Comparison of ENCODE assay signal across 17 cellular contexts in genomic region chr9:104386020-104386419, GRCh38.
"Had no signal": no experiment of that assay in that cellular context is flagged by ENCODE, and none has a peak within 500 bp of the region (broad histone marks: within the 10 kb centered on the region; RNA-seq: fewer than 3 reads in every experiment).

No MANE protein-coding gene starts in this region.

- H3K4me1 Mint-ChIP-seq: activated naive CD4-positive, alpha-beta T cell treated with anti-CD3 and anti-CD28 coated beads, Interleukin-2, amount 10 ng/mL, durations not matched to agents 7 days and 5 days; activated T-helper 17 cell treated with anti-CD3 and anti-CD28 coated beads, Interleukin-2, amount 50 U/mL, for 72 hours; memory B cell; naive thymus-derived CD8-positive, alpha-beta T cell had no signal

- H3K27me3 Mint-ChIP-seq: activated naive CD4-positive, alpha-beta T cell treated with anti-CD3 and anti-CD28 coated beads, Interleukin-2, amount 10 ng/mL, durations not matched to agents 7 days and 5 days had no signal

- H3K4me1 ChIP-seq: adrenal gland, left lung, testis, upper lobe of left lung had no signal

- H3K9me3 Mint-ChIP-seq: activated naive CD4-positive, alpha-beta T cell treated with anti-CD3 and anti-CD28 coated beads, Interleukin-2, amount 10 ng/mL, durations not matched to agents 7 days and 5 days; activated T-helper 17 cell treated with anti-CD3 and anti-CD28 coated beads, Interleukin-2, amount 50 U/mL, for 72 hours; memory B cell; naive thymus-derived CD8-positive, alpha-beta T cell had no signal

- H3K27ac ChIP-seq: adrenal gland, cardiac muscle cell, heart right ventricle, left lung, neutrophil, stomach, testis, upper lobe of left lung had no signal

- DNase-seq: activated CD4-positive, alpha-beta T cell treated with anti-CD3 and anti-CD28 coated beads, Interleukin-2, amount 50 U/mL, for 48 hours; activated naive CD4-positive, alpha-beta T cell treated with anti-CD3 and anti-CD28 coated beads, Interleukin-2, amount 10 ng/mL, durations not matched to agents 7 days and 5 days; adrenal gland; heart right ventricle; islet precursor cell; left lung; mucosa of descending colon; naive thymus-derived CD8-positive, alpha-beta T cell; stimulated activated CD4-positive, alpha-beta T cell treated with anti-CD3 and anti-CD28 coated beads, Interleukin-12 subunit alpha, Interleukin-12 subunit beta, amount 100 ng/mL, for 4 hours; stimulated activated CD4-positive, alpha-beta T cell treated with anti-CD3 and anti-CD28 coated beads, Interleukin-2, amount 100 ng/mL, for 24 hours; stomach; testis; upper lobe of left lung had no signal

- H3K27me3 ChIP-seq: adrenal gland, cardiac muscle cell, left lung, neutrophil, stomach, testis, upper lobe of left lung had no signal

- H3K9me3 ChIP-seq: adrenal gland, heart right ventricle, left lung, mucosa of descending colon, neutrophil, stomach, testis, upper lobe of left lung had no signal

- H3K36me3 ChIP-seq: adrenal gland, cardiac muscle cell, heart right ventricle, left lung, neutrophil, stomach, upper lobe of left lung had no signal

- ATAC-seq: activated T-helper 17 cell treated with anti-CD3 and anti-CD28 coated beads, Interleukin-2, amount 50 U/mL, for 72 hours; naive thymus-derived CD8-positive, alpha-beta T cell had no signal

- H3K36me3 Mint-ChIP-seq: activated naive CD4-positive, alpha-beta T cell treated with anti-CD3 and anti-CD28 coated beads, Interleukin-2, amount 10 ng/mL, durations not matched to agents 7 days and 5 days; memory B cell; naive thymus-derived CD8-positive, alpha-beta T cell had no signal

- H3K4me3 Mint-ChIP-seq: activated naive CD4-positive, alpha-beta T cell treated with anti-CD3 and anti-CD28 coated beads, Interleukin-2, amount 10 ng/mL, durations not matched to agents 7 days and 5 days; activated T-helper 17 cell treated with anti-CD3 and anti-CD28 coated beads, Interleukin-2, amount 50 U/mL, for 72 hours; memory B cell; naive thymus-derived CD8-positive, alpha-beta T cell had no signal

- H3K27ac Mint-ChIP-seq: activated naive CD4-positive, alpha-beta T cell treated with anti-CD3 and anti-CD28 coated beads, Interleukin-2, amount 10 ng/mL, durations not matched to agents 7 days and 5 days; activated T-helper 17 cell treated with anti-CD3 and anti-CD28 coated beads, Interleukin-2, amount 50 U/mL, for 72 hours; memory B cell; naive thymus-derived CD8-positive, alpha-beta T cell had no signal

- H3K4me3 ChIP-seq: adrenal gland, cardiac muscle cell, heart right ventricle, left lung, mucosa of descending colon, stomach, testis, upper lobe of left lung had no signal
